8 cellular contexts compared by ENCODE assay signal in the genomic region with DNA sequence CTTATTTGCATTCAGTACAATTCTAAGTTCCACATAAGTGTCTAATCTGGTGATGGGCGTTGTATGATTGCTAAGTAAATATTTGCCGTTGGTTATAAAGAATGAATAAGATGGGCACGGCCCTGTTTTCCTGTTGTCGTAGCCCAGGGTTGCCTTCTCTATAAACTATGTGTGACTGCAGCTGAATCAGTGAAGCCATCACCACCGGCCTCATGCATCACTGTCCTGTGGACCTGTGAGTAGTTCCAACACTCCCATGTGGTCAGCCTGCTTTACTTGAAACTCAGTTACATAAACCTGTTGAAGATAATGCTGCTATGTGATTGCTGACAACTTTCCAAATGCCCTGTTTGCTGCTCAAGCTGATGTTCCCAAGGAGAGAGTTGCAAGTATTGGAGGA. TPM values are rescaled to one million over a fixed set of nuclear protein-coding genes. Genes with fewer than 3 reads are reported as not detected.
DNase-seq lines count a peak whose midpoint lies in the region; ATAC-seq, FAIRE-seq and TF ChIP-seq lines count a peak whose summit lies in the region.

No MANE protein-coding gene starts in this region.

- 56% methylated on average over 5 of the region's 5 CpGs for WGBS in right lobe of liver (ENCODE audit: insufficient coverage, low coverage, low lambda C conversion rate, missing lambda C conversion rate)

- H3K36me3 Mint-ChIP-seq in activated naive CD8-positive, alpha-beta T cell treated with anti-CD3 and anti-CD28 coated beads, Interleukin-2, amount 10 ng/mL, durations not matched to agents 7 days and 5 days: no peaks in the 10 kb centered on the region
- no peaks in the 10 kb centered on the region for H3K36me3 Mint-ChIP-seq in mesothelial cell of epicardium

- no peak for TF ChIP-seq CTCF in right lobe of liver (IDR thresholded peaks at IDR 0.05)
- TF ChIP-seq CTCF in mesothelial cell of epicardium (IDR thresholded peaks at IDR 0.05; ENCODE audit: unreplicated experiment): no peak
- no peak for TF ChIP-seq CTCF in D721Med (IDR thresholded peaks at IDR 0.05; ENCODE audit: insufficient read depth, missing control alignments)

- H3K9me3 Mint-ChIP-seq in activated naive CD8-positive, alpha-beta T cell treated with anti-CD3 and anti-CD28 coated beads, Interleukin-2, amount 10 ng/mL, durations not matched to agents 7 days and 5 days: no peaks in the 10 kb centered on the region
- H3K9me3 Mint-ChIP-seq in mesothelial cell of epicardium: no peaks in the 10 kb centered on the region

- peak overlapping the region; percentile 98 for H3K27ac Mint-ChIP-seq in activated naive CD8-positive, alpha-beta T cell treated with anti-CD3 and anti-CD28 coated beads, Interleukin-2, amount 10 ng/mL, durations not matched to agents 7 days and 5 days
- H3K27ac Mint-ChIP-seq in mesothelial cell of epicardium: no peak overlapping the region

- FAIRE-seq in D721Med (lab: Jason Lieb, UNC): no peak

- H3K36me3 ChIP-seq in ACC112 (ENCODE audit: insufficient read depth, low read length) (no peaks in the 10 kb centered on the region), HUES48 (ENCODE audit: control insufficient read depth, insufficient read depth, low read length) (no peaks in the 10 kb centered on the region), right lobe of liver (no peaks in the 10 kb centered on the region)

- DNase-seq in activated naive CD8-positive, alpha-beta T cell treated with anti-CD3 and anti-CD28 coated beads, Interleukin-2, amount 10 ng/mL, durations not matched to agents 7 days and 5 days: no peak
- DNase-seq in right lobe of liver (no peak), mesothelial cell of epicardium (ENCODE audit: low spot score in 2 of 2, unreplicated experiment in 2 of 2) (no peak), MV-4-11 (lab: John Stamatoyannopoulos, UW) (no peak), D721Med (ENCODE audit: insufficient read length, low spot score) (no peak)

- H3K4me3 Mint-ChIP-seq in activated naive CD8-positive, alpha-beta T cell treated with anti-CD3 and anti-CD28 coated beads, Interleukin-2, amount 10 ng/mL, durations not matched to agents 7 days and 5 days: peak overlapping the region; percentile 77
- no peak overlapping the region for H3K4me3 Mint-ChIP-seq in mesothelial cell of epicardium

- H3K27me3 Mint-ChIP-seq in activated naive CD8-positive, alpha-beta T cell treated with anti-CD3 and anti-CD28 coated beads, Interleukin-2, amount 10 ng/mL, durations not matched to agents 7 days and 5 days: no peaks in the 10 kb centered on the region
- H3K27me3 Mint-ChIP-seq in mesothelial cell of epicardium (ENCODE audit: low read depth): no peaks in the 10 kb centered on the region

- H3K79me2 ChIP-seq in ACC112 (ENCODE audit: control insufficient read depth, insufficient read depth, low read length, unreplicated experiment): no peaks in the 10 kb centered on the region

- H3K4me1 ChIP-seq in ACC112 (ENCODE audit: control insufficient read depth, insufficient read depth, low read length, unreplicated experiment) (peaks cover 75% of the 10 kb centered on the region), HUES48 (ENCODE audit: control insufficient read depth, insufficient read depth, low read length) (peaks cover 14% of the 10 kb centered on the region), right lobe of liver (peaks cover 0 to 31% (median 12%) of the 10 kb centered on the region in 4 donors)

- ATAC-seq in activated naive CD8-positive, alpha-beta T cell treated with anti-CD3 and anti-CD28 coated beads, Interleukin-2, amount 10 ng/mL, durations not matched to agents 7 days and 5 days (ENCODE audit: low read depth): no peak
- ATAC-seq in right lobe of liver (no peak), HG03520 (IDR thresholded peaks at IDR 0.05; ENCODE audit: unreplicated experiment) (no peak)

- H3K9me3 ChIP-seq in HUES48 (ENCODE audit: control insufficient read depth, insufficient read depth, low read length) (no peaks in the 10 kb centered on the region), right lobe of liver (no peaks in the 10 kb centered on the region)

- H3K27ac ChIP-seq in ACC112 (ENCODE audit: low read depth, low read length): peak overlapping the region; percentile 100
- H3K27ac ChIP-seq in HUES48 (ENCODE audit: low read depth, low read length): peak overlapping the region; percentile 76
- H3K27ac ChIP-seq in right lobe of liver: peak overlapping the region; percentile 61 to 94 (median 61)

- intact Hi-C loops in right lobe of liver (cut with DNase I): no loop called here

- H2AFZ ChIP-seq in ACC112 (ENCODE audit: low read length, unreplicated experiment): no peak overlapping the region

- peaks cover 61% of the 10 kb centered on the region for H3K4me1 Mint-ChIP-seq in activated naive CD8-positive, alpha-beta T cell treated with anti-CD3 and anti-CD28 coated beads, Interleukin-2, amount 10 ng/mL, durations not matched to agents 7 days and 5 days
- peaks cover 53% of the 10 kb centered on the region for H3K4me1 Mint-ChIP-seq in mesothelial cell of epicardium

- TF ChIP-seq POLR2A in right lobe of liver (IDR thresholded peaks at IDR 0.05): no peak

- H3K9ac ChIP-seq in HUES48 (ENCODE audit: low read depth, low read length): no peak overlapping the region

- POLR2A ChIA-PET in activated naive CD8-positive, alpha-beta T cell treated with anti-CD3 and anti-CD28 coated beads, Interleukin-2, amount 10 ng/mL, durations not matched to agents 7 days and 5 days (lab: Charles Lee): interaction anchor here (0.6 to 8.8 kb wide), 15 partner anchors 22 to 325 kb away, joined by 3 to 533 read pairs (median 4); a partner anchor contains a TSS

- no peaks in the 10 kb centered on the region for H3K27me3 ChIP-seq in ACC112 (ENCODE audit: insufficient read depth, low read length)
- no peaks in the 10 kb centered on the region for H3K27me3 ChIP-seq in HUES48 (ENCODE audit: control insufficient read depth, insufficient read depth, low read length)
- H3K27me3 ChIP-seq in right lobe of liver: no peaks in the 10 kb centered on the region

- peak overlapping the region; percentile 68 for H3K4me3 ChIP-seq in ACC112 (ENCODE audit: low read depth, low read length)
- no peak overlapping the region for H3K4me3 ChIP-seq in HUES48 (ENCODE audit: low read depth, low read length)
- H3K4me3 ChIP-seq in right lobe of liver: no peak overlapping the region

RNA-seq across cellular contexts. Expression of a gene that starts 21.6 kb away (rescaled TPM):
- 100 to 1,000 TPM; 350 to 352 TPM for total RNA-seq in activated naive CD8-positive, alpha-beta T cell treated with anti-CD3 and anti-CD28 coated beads, Interleukin-2, amount 10 ng/mL, durations not matched to agents 7 days and 5 days
- total RNA-seq in right lobe of liver (10 to 100 TPM; 25.2 to 86.4 (median 75.2) TPM), mesothelial cell of epicardium (99.1 to 117 TPM (median 106 TPM) in 3 replicates)
